9 cellular contexts compared by ENCODE assay signal in the genomic region with DNA sequence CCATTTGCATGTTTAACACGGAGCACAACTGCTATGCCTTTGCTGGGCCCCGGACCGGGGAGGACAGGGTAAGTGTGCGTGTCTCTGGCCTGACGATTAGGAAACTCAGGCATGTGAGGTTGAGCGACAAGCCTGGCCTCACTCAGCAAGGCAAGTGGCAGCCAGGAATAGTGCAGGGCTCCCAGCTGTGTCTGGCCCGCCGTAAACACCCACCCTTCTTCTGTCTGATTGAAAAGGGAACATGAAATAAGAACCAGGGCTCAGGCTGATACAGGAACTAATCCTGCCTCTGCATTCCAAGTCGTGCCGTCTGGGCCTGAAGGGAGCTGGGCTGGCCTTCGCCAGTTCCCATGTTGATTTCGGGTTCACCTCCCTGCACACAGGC. TPM values are rescaled to one million over a fixed set of nuclear protein-coding genes. Genes with fewer than 3 reads are reported as not detected.
DNase-seq lines count a peak whose midpoint lies in the region; ATAC-seq and TF ChIP-seq lines count a peak whose summit lies in the region.
"Had no signal": no experiment of that assay in that cellular context is flagged by ENCODE, and none has a peak within 500 bp of the region (broad histone marks: within the 10 kb centered on the region; RNA-seq: fewer than 3 reads in every experiment).

No MANE protein-coding gene starts in this region.

- H2AFZ ChIP-seq in MM.1S (ENCODE audit: low read length) = no peak overlapping the region

- CTCF ChIA-PET in CD8-positive, alpha-beta memory T cell (lab: Charles Lee) = interaction anchor here (2.0 to 15.5 kb wide), 2 partner anchors 15 to 83 kb away, joined by 6 to 248 read pairs; partner anchors contain the start of gene FAM78A

- peaks cover 77% of the 10 kb centered on the region for H3K4me1 ChIP-seq in CD8-positive, alpha-beta memory T cell (ENCODE audit: insufficient read depth, low read length)
- H3K4me1 ChIP-seq in MM.1S (ENCODE audit: low read length) = peaks cover 53% of the 10 kb centered on the region

- H3F3A ChIP-seq in MM.1S (ENCODE audit: insufficient read depth, low read length) = peaks cover 64% of the 10 kb centered on the region

- peak in 1 of 5 donors; percentile 44 for DNase-seq in CD8-positive, alpha-beta memory T cell
- DNase-seq in MM.1S (no peak), NCI-H187 treated with DMSO at 0.1 percent for 48 hours (lab: John Stamatoyannopoulos, UW) (no peak)
- no peak for DNase-seq in naive thymus-derived CD8-positive, alpha-beta T cell

- POLR2A ChIA-PET in CD8-positive, alpha-beta memory T cell (lab: Charles Lee) = interaction anchor here (0.6 to 11.7 kb wide), 3 partner anchors 11 to 24 kb away, joined by 3 to 300 read pairs (median 4); partner anchors contain the start of gene FAM78A
- POLR2A ChIA-PET in naive thymus-derived CD8-positive, alpha-beta T cell (lab: Charles Lee) = interaction anchor here (0.5 to 27.2 kb wide), 4 partner anchors 17 to 1264 kb away, joined by 3 to 1403 read pairs (median 44); partner anchors contain the start of gene FAM78A

- peaks cover 0 to 2% (median 0%) of the 10 kb centered on the region in 5 donors for H3K9me3 Mint-ChIP-seq in CD8-positive, alpha-beta memory T cell
- H3K9me3 Mint-ChIP-seq in naive thymus-derived CD8-positive, alpha-beta T cell = peaks cover 0 to 2% (median 0%) of the 10 kb centered on the region in 9 donors

- H3K9me2 ChIP-seq in MM.1S (replicated peaks; ENCODE audit: insufficient read depth, low read length) = no peaks in the 10 kb centered on the region

- no peak overlapping the region for H3K4me3 ChIP-seq in CD8-positive, alpha-beta memory T cell (ENCODE audit: low read length)
- H3K4me3 ChIP-seq in MM.1S (ENCODE audit: low read length) = no peak overlapping the region

- H3K4me1 Mint-ChIP-seq in CD8-positive, alpha-beta memory T cell = peaks cover 54 to 73% (median 58%) of the 10 kb centered on the region in 3 donors
- H3K4me1 Mint-ChIP-seq in naive thymus-derived CD8-positive, alpha-beta T cell = peaks cover 18 to 76% (median 59%) of the 10 kb centered on the region in 4 donors

- H3K4me3 Mint-ChIP-seq in CD8-positive, alpha-beta memory T cell = peak overlapping the region; percentile 33 to 86 (median 78)
- peak overlapping the region in 8 of 10 donors; percentile 27 to 84 (median 63) for H3K4me3 Mint-ChIP-seq in naive thymus-derived CD8-positive, alpha-beta T cell

- no peak overlapping the region for H3K27ac ChIP-seq in CD8-positive, alpha-beta memory T cell (ENCODE audit: low read depth, low read length)
- H3K27ac ChIP-seq in MM.1S (ENCODE audit: low read length) = peak overlapping the region; percentile 91; the same call in 1 of the 2 replicates
- H3K27ac ChIP-seq in cingulate gyrus (ENCODE audit: low read depth, low read length) = peak overlapping the region; percentile 32
- H3K27ac ChIP-seq: brain microvascular endothelial cell had no signal

- H3K4me2 ChIP-seq in MM.1S (ENCODE audit: low read depth, low read length) = no peak overlapping the region

- H3K27ac Mint-ChIP-seq in CD8-positive, alpha-beta memory T cell = peak overlapping the region; percentile 70 to 99 (median 90)
- peak overlapping the region; percentile 11 to 99 (median 97) for H3K27ac Mint-ChIP-seq in naive thymus-derived CD8-positive, alpha-beta T cell

- TF ChIP-seq CTCF in MM.1S (IDR thresholded peaks at IDR 0.05; ENCODE audit: low read length) = no peak

- H4K20me1 ChIP-seq in MM.1S (ENCODE audit: insufficient read depth, low read length) = no peaks in the 10 kb centered on the region

- H3K27me3 ChIP-seq in CD8-positive, alpha-beta memory T cell (ENCODE audit: insufficient read depth, low read length, poor library complexity, severe bottlenecking) = no peaks in the 10 kb centered on the region
- H3K27me3 ChIP-seq in MM.1S (replicated peaks; ENCODE audit: insufficient read depth, low read length) = no peaks in the 10 kb centered on the region
- H3K27me3 ChIP-seq: brain microvascular endothelial cell had no signal

- peaks cover 19% of the 10 kb centered on the region for H3K79me2 ChIP-seq in MM.1S (ENCODE audit: low read length)

- no peaks in the 10 kb centered on the region for H3K9me3 ChIP-seq in CD8-positive, alpha-beta memory T cell (ENCODE audit: low read length)
- H3K9me3 ChIP-seq in MM.1S (replicated peaks; ENCODE audit: insufficient read depth, low read length) = no peaks in the 10 kb centered on the region

- peaks cover 0 to 12% (median 0%) of the 10 kb centered on the region in 3 donors for H3K36me3 Mint-ChIP-seq in CD8-positive, alpha-beta memory T cell
- peaks cover 0 to 8% (median 0%) of the 10 kb centered on the region in 3 donors for H3K36me3 Mint-ChIP-seq in naive thymus-derived CD8-positive, alpha-beta T cell

- no peak overlapping the region for H3K9ac ChIP-seq in MM.1S (ENCODE audit: low read length)

- peaks cover 0 to 2% of the 10 kb centered on the region in 2 donors for H3K27me3 Mint-ChIP-seq in CD8-positive, alpha-beta memory T cell
- peaks cover 0 to 2% (median 0%) of the 10 kb centered on the region in 5 donors for H3K27me3 Mint-ChIP-seq in naive thymus-derived CD8-positive, alpha-beta T cell

- no peak for ATAC-seq in naive thymus-derived CD8-positive, alpha-beta T cell
- ATAC-seq in GM18520 (IDR thresholded peaks at IDR 0.05; ENCODE audit: unreplicated experiment) (no peak), GM18498 (IDR thresholded peaks at IDR 0.05; ENCODE audit: unreplicated experiment) (no peak), GM18909 (IDR thresholded peaks at IDR 0.05; ENCODE audit: poor library complexity, unreplicated experiment) (no peak)

- H3K36me3 ChIP-seq in CD8-positive, alpha-beta memory T cell (ENCODE audit: insufficient read depth, low read length) = peaks cover 8% of the 10 kb centered on the region
- no peaks in the 10 kb centered on the region for H3K36me3 ChIP-seq in MM.1S (replicated peaks; ENCODE audit: insufficient read depth, low read length)
- H3K36me3 ChIP-seq: brain microvascular endothelial cell had no signal

RNA-seq across cellular contexts. Expression of gene FAM78A, which starts 22.2 kb away (rescaled TPM):
- total RNA-seq in CD8-positive, alpha-beta memory T cell = 10 to 100 TPM; 43.6 to 44.4 TPM
- polyA plus RNA-seq in CD8-positive, alpha-beta memory T cell = 27.6 TPM
- 10 to 100 TPM; 79.6 to 80.9 TPM for total RNA-seq in naive thymus-derived CD8-positive, alpha-beta T cell
- polyA plus RNA-seq in naive thymus-derived CD8-positive, alpha-beta T cell = 10 to 100 TPM; 12.2 to 28.1 (median 12.7) TPM

RNA-seq across cellular contexts. Expression of gene PLPP7, which starts 35.4 kb away (rescaled TPM):
- total RNA-seq in CD8-positive, alpha-beta memory T cell = not detected
- not detected for polyA plus RNA-seq in CD8-positive, alpha-beta memory T cell
- total RNA-seq in naive thymus-derived CD8-positive, alpha-beta T cell = under 1 TPM; 0.82 to 0.86 TPM
- under 1 TPM in 2 of 3 donors, not detected in 1; 0.45 to 0.57 TPM for polyA plus RNA-seq in naive thymus-derived CD8-positive, alpha-beta T cell
